Comparison of ENCODE assay signal across 8 cellular contexts in the genomic region with DNA sequence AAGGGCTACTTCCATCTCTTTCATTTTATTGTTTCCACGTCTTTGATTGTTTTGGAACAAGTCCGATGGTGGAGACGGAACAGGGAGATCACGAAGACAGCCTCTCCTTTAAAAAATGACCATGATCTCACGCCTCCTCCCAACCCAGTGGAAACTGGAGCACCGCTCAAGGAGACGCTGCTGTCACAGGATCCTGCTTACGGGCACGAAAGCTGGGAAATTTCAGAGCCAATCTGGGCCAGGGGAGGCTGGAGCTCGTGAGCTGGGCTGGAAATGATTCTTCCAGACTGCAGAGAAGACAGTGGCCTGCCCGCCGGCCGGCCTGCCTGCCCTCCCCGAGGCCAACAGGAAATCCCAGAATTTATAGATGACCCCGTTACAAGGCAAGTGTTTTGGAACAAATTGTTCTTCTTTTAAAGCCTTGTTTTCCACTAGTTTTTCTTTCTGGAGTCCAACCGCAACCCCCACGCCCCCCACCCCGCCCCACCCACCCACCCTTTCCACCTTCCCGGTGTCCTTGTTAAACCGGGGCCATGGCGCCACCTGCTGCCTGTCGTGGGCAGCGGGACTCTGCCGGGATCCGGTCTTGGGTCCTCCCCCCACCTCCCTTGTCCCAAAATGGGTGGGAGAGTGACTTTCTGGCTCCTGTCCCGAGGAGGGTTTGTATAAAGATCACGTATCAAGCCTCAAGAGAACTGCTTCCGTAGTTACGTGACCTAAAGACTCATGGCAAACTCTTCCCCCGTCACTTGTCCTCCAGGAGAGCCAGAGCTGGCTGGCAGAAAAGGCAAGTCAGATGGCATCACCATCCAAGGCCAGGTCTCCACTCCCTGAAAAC. TPM values are rescaled to one million over a fixed set of nuclear protein-coding genes. Genes with fewer than 3 reads are reported as not detected.
DNase-seq lines count a peak whose midpoint lies in the region; ATAC-seq and TF ChIP-seq lines count a peak whose summit lies in the region.

No MANE protein-coding gene starts in this region.

- H3K27me3 Mint-ChIP-seq in Calu3 (ENCODE audit: unreplicated experiment) (peaks cover 36% of the 10 kb centered on the region), chondrocyte (ENCODE audit: low read depth) (no peaks in the 10 kb centered on the region)

- H3K9me3 Mint-ChIP-seq in Calu3 (ENCODE audit: low read depth, unreplicated experiment) (no peaks in the 10 kb centered on the region), chondrocyte (ENCODE audit: low read depth) (no peaks in the 10 kb centered on the region)

- intact Hi-C loops in Calu3 (cut with micrococcal nuclease; ENCODE audit: unreplicated experiment): loop anchor here (2.0 to 10.0 kb wide), 4 partner anchors 165 to 532 kb away; no protein-coding TSS in a partner anchor
- intact Hi-C loops in left colon (cut with DNase I, micrococcal nuclease): loop anchor here (10.0 kb wide), 3 partner anchors 315 to 605 kb away; no protein-coding TSS in a partner anchor

- ATAC-seq in left colon (peak; percentile 89), GM18861 (IDR thresholded peaks at IDR 0.05; ENCODE audit: unreplicated experiment) (no peak)

- DNase-seq in Calu3: peak; percentile 77
- peak; percentile 27 for DNase-seq in HT1080 (ENCODE audit: low read depth)
- peak; percentile 49 to 51 for DNase-seq in activated CD4-positive, alpha-beta T cell treated with anti-CD3 and anti-CD28 coated beads for 24 hours (ENCODE audit: low read depth in 2 of 2)
- no peak for DNase-seq in chondrocyte (ENCODE audit: low spot score)
- DNase-seq in left colon: peak; percentile 71 to 86
- peak; percentile 14 to 32 for DNase-seq in stimulated activated CD4-positive, alpha-beta T cell treated with anti-CD3 and anti-CD28 coated beads, Interleukin-1b, Interleukin-23, amount 100 ng/mL, for 1 hour (ENCODE audit: low read depth in 2 of 2)
- DNase-seq in SW480 (ENCODE audit: low spot score): no peak

- BruUV-seq in Calu3 (replicated peaks; lab: Mats Ljungman, UMichigan): no TSS peak

- H3K27ac Mint-ChIP-seq in Calu3 (ENCODE audit: unreplicated experiment) (no peak overlapping the region), chondrocyte (ENCODE audit: unreplicated experiment) (peak overlapping the region; percentile 98)

- H3K4me1 Mint-ChIP-seq in Calu3 (ENCODE audit: low read depth, unreplicated experiment) (peaks cover 8% of the 10 kb centered on the region), chondrocyte (ENCODE audit: low read depth) (peaks cover 70% of the 10 kb centered on the region)

- peak overlapping the region; percentile 18 for H3K4me3 Mint-ChIP-seq in Calu3 (ENCODE audit: low read depth, unreplicated experiment)
- peak overlapping the region; percentile 59 for H3K4me3 Mint-ChIP-seq in chondrocyte (ENCODE audit: unreplicated experiment)

- CTCF ChIA-PET in Calu3 (lab: Charles Lee): interaction anchor here (0.5 kb wide), 1 partner anchor 539 kb away, joined by 3 read pairs; no protein-coding TSS in a partner anchor

- TF ChIP-seq CTCF in Calu3 (IDR thresholded peaks at IDR 0.05; ENCODE audit: unreplicated experiment) (peak; percentile 54), chondrocyte (IDR thresholded peaks at IDR 0.05) (peak; percentile 89)

- no peaks in the 10 kb centered on the region for H3K36me3 Mint-ChIP-seq in Calu3 (ENCODE audit: insufficient read depth, unreplicated experiment)
- no peaks in the 10 kb centered on the region for H3K36me3 Mint-ChIP-seq in chondrocyte (ENCODE audit: low read depth)

RNA-seq across cellular contexts. Expression of gene MAP1LC3B2, which starts 40.3 kb away (rescaled TPM):
- 0.91 and 0.97 TPM in 2 replicates for total RNA-seq in Calu3 (2022)
- total RNA-seq in HT1080 (2014; rRNA removed; shearing (Covaris generic)): 0.53 TPM in 1 of 2 replicates, not detected in the other
- polyA plus RNA-seq in HT1080 (2015; cell fraction: cytosol; rRNA removed): 0.66 and 0.76 TPM in 2 replicates
- polyA plus RNA-seq in HT1080 (2015; cell fraction: nucleus; rRNA removed): 0.99 TPM in 1 of 2 replicates, not detected in the other
- total RNA-seq in chondrocyte: 3.3 to 4.1 TPM (median 3.3 TPM) in 3 replicates
- total RNA-seq in left colon: 1 to 10 TPM; 1.9 to 2.6 TPM

Comparison
In these comparisons a context has a peak if more than half of its experiments do, and no peak if none do; other contexts are left out.
1. DNase-seq: peak in Calu3 (single experiment), HT1080 (single experiment), activated CD4-positive, alpha-beta T cell treated with anti-CD3 and anti-CD28 coated beads for 24 hours (2 of 2), left colon (2 of 2) and stimulated activated CD4-positive, alpha-beta T cell treated with anti-CD3 and anti-CD28 coated beads, Interleukin-1b, Interleukin-23, amount 100 ng/mL, for 1 hour (2 of 2); none in chondrocyte (single experiment) and SW480 (single experiment).